Comparison of ENCODE assay signal across 9 cellular contexts in genomic region chr20:53652859-53653520, GRCh38. TPM values are rescaled to one million over a fixed set of nuclear protein-coding genes. Genes with fewer than 3 reads are reported as not detected.
DNase-seq lines count a peak whose midpoint lies in the region; ATAC-seq and TF ChIP-seq lines count a peak whose summit lies in the region.
"Had no signal": no experiment of that assay in that cellular context is flagged by ENCODE, and none has a peak within 500 bp of the region (broad histone marks: within the 10 kb centered on the region; RNA-seq: fewer than 3 reads in every experiment).

No MANE protein-coding gene starts in this region.

- H4K20me1 ChIP-seq in Karpas-422 (ENCODE audit: insufficient read depth, low read depth, low read length): no peaks in the 10 kb centered on the region

- H3K27me3 Mint-ChIP-seq in stimulated activated naive B cell treated with anti-CD40 and anti-IgM and Interleukin-4, amounts not matched to agents 10 μg/mL and 1 μg/mL and 100 μg/mL, for 72 hours: no peaks in the 10 kb centered on the region

- intact Hi-C loops in heart left ventricle (cut with DNase I): loop anchor here in 1 of 10 donors (5.0 kb wide), 1 partner anchor 61 kb away; the partner anchor contains the start of gene ZNF217

- DNase-seq in NCI-H2227 (lab: John Stamatoyannopoulos, UW; ENCODE audit: unreplicated experiment): peak; percentile 13
- DNase-seq in NCI-H2227 treated with DMSO at 0.1 percent for 48 hours (lab: John Stamatoyannopoulos, UW): no peak
- DNase-seq in OCI-M1 (lab: John Stamatoyannopoulos, UW): peak; percentile 59
- DNase-seq in heart left ventricle: no peak
- no peak for DNase-seq in stimulated activated naive B cell treated with anti-CD40 and anti-IgM and Interleukin-4, amounts not matched to agents 10 μg/mL and 1 μg/mL and 100 μg/mL, for 72 hours
- no peak for DNase-seq in DMS153 (lab: John Stamatoyannopoulos, UW)
- DNase-seq in Karpas-422: no peak
- DNase-seq: ACHN had no signal

- peak overlapping the region; percentile 85 for H3K27ac Mint-ChIP-seq in stimulated activated naive B cell treated with anti-CD40 and anti-IgM and Interleukin-4, amounts not matched to agents 10 μg/mL and 1 μg/mL and 100 μg/mL, for 72 hours

- H3K36me3 ChIP-seq in heart left ventricle: no peaks in the 10 kb centered on the region
- H3K36me3 ChIP-seq in Karpas-422 (ENCODE audit: insufficient read depth, low read length): no peaks in the 10 kb centered on the region

- no peak for TF ChIP-seq POLR2A in heart left ventricle (IDR thresholded peaks at IDR 0.05)

- H3K27me3 ChIP-seq in heart left ventricle: no peaks in the 10 kb centered on the region
- no peaks in the 10 kb centered on the region for H3K27me3 ChIP-seq in Karpas-422 (ENCODE audit: low read length)

- H3K27ac ChIP-seq in heart left ventricle: peak overlapping the region in 11 of 12 donors; percentile 33 to 86 (median 46)
- no peak overlapping the region for H3K27ac ChIP-seq in Karpas-422 (ENCODE audit: low read length)

- H3K9ac ChIP-seq in Karpas-422 (ENCODE audit: low read length): no peak overlapping the region

- no peak for TF ChIP-seq CTCF in heart left ventricle (IDR thresholded peaks at IDR 0.05)

- 48 to 56% (median 51%) methylated on average over 5 of the region's 5 CpGs for WGBS in heart left ventricle, 4 donors

- H3K9me3 Mint-ChIP-seq in stimulated activated naive B cell treated with anti-CD40 and anti-IgM and Interleukin-4, amounts not matched to agents 10 μg/mL and 1 μg/mL and 100 μg/mL, for 72 hours: no peaks in the 10 kb centered on the region

- no peak overlapping the region for H2AFZ ChIP-seq in Karpas-422 (ENCODE audit: low read length)

- H3K9me3 ChIP-seq in heart left ventricle: no peaks in the 10 kb centered on the region
- no peaks in the 10 kb centered on the region for H3K9me3 ChIP-seq in Karpas-422 (ENCODE audit: low read length)

- no peaks in the 10 kb centered on the region for H3K9me2 ChIP-seq in Karpas-422 (replicated peaks; ENCODE audit: insufficient read depth, low read length)

- peak overlapping the region; percentile 68 to 75 for H3K4me3 Mint-ChIP-seq in stimulated activated naive B cell treated with anti-CD40 and anti-IgM and Interleukin-4, amounts not matched to agents 10 μg/mL and 1 μg/mL and 100 μg/mL, for 72 hours

- no peak overlapping the region for H3K4me2 ChIP-seq in Karpas-422 (ENCODE audit: low read depth, low read length, poor library complexity, severe bottlenecking)

- H3K4me3 ChIP-seq in heart left ventricle (peak overlapping the region in 2 of 12 donors; percentile 8 to 38), Karpas-422 (ENCODE audit: low read length) (no peak overlapping the region)

- peaks cover 22 to 57% of the 10 kb centered on the region in 2 donors for H3K4me1 Mint-ChIP-seq in stimulated activated naive B cell treated with anti-CD40 and anti-IgM and Interleukin-4, amounts not matched to agents 10 μg/mL and 1 μg/mL and 100 μg/mL, for 72 hours

- ATAC-seq in heart left ventricle (peak in 1 of 4 donors; percentile 26), HG02798 (IDR thresholded peaks at IDR 0.05; ENCODE audit: poor library complexity, unreplicated experiment) (no peak)
- ATAC-seq in stimulated activated naive B cell treated with anti-CD40 and anti-IgM and Interleukin-4, amounts not matched to agents 10 μg/mL and 1 μg/mL and 100 μg/mL, for 72 hours (replicated peaks): peak in 1 of 2 donors; percentile 8

- no peaks in the 10 kb centered on the region for H3K36me3 Mint-ChIP-seq in stimulated activated naive B cell treated with anti-CD40 and anti-IgM and Interleukin-4, amounts not matched to agents 10 μg/mL and 1 μg/mL and 100 μg/mL, for 72 hours

- H3K4me1 ChIP-seq in heart left ventricle: peaks cover 0 to 61% (median 18%) of the 10 kb centered on the region in 12 donors
- H3K4me1 ChIP-seq in Karpas-422 (ENCODE audit: low read length): no peaks in the 10 kb centered on the region

- no peaks in the 10 kb centered on the region for H3K79me2 ChIP-seq in Karpas-422 (ENCODE audit: low read length)

RNA-seq across cellular contexts. Expression of gene ZNF217, which starts 59.4 kb away (rescaled TPM):
- total RNA-seq in heart left ventricle: 10 to 100 TPM in 2 of 9 donors, 1 to 10 TPM in 7; 5.4 to 24.1 (median 8.6) TPM
- 1 to 10 TPM; 3.7 to 5.0 TPM for polyA plus RNA-seq in heart left ventricle
- 1.5 and 2.2 TPM in 2 replicates for total RNA-seq in Karpas-422 (2014; rRNA removed; shearing (Covaris generic); ENCODE audit: low replicate concordance)

Comparison
In these comparisons a context has a peak if more than half of its experiments do, and no peak if none do; other contexts are left out.
1. DNase-seq: peak in NCI-H2227 (single experiment) and OCI-M1 (single experiment); none in NCI-H2227 treated with DMSO at 0.1 percent for 48 hours (single experiment), heart left ventricle (0 of 5), stimulated activated naive B cell treated with anti-CD40 and anti-IgM and Interleukin-4, amounts not matched to agents 10 μg/mL and 1 μg/mL and 100 μg/mL, for 72 hours (single experiment), DMS153 (single experiment) and Karpas-422 (single experiment).